1 cellular context compared by ENCODE assay signal in genomic region chr9:279674-280073, GRCh38.
TF ChIP-seq lines count a peak whose summit lies in the region.

No MANE protein-coding gene starts in this region.

TF ChIP-seq in IMR-90, 13 proteins besides CTCF, POLR2A, EP300 and RAD21 (continued from another document):
- TF ChIP-seq FOS (IDR thresholded peaks at IDR 0.05; ENCODE audit: low read depth, low read length), result no peak
